1 cellular context compared by ENCODE assay signal in genomic region chr5:43465455-43465854, GRCh38. TPM values are rescaled to one million over a fixed set of nuclear protein-coding genes. Genes with fewer than 3 reads are reported as not detected.
"Had no signal": no experiment of that assay in that cellular context is flagged by ENCODE, and none has a peak within 500 bp of the region (broad histone marks: within the 10 kb centered on the region; RNA-seq: fewer than 3 reads in every experiment).

No MANE protein-coding gene starts in this region.

RNA-seq across cellular contexts. Expression of gene CCL28, which starts 53.3 kb away (rescaled TPM):
- total RNA-seq: M059J had no signal
